ENCODE assay signal across 9 cellular contexts in the genomic region with DNA sequence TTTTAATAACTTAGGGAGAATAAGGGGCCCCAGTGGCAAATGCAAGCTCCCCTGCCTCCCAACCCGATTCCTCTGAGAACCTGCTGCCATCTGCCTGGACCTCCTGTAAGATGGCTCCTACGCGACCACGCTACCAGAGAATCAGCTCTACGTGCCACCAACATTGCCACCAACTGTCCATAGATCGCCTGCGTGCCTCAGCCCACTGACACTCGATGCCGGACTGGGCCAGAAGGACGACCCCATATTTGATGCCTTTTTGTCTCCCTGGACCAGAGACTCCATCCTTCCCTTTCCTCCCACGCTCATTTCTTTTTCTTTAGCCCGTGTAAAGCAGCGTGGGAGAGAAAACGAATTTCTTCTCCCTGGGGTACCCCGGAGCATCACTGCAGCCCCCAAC. TPM values are rescaled to one million over a fixed set of nuclear protein-coding genes. Genes with fewer than 3 reads are reported as not detected.
A peak's percentile ranks its signal among the peaks of the same experiment; 100 is the strongest.
DNase-seq lines count a peak whose midpoint lies in the region; ATAC-seq and TF ChIP-seq lines count a peak whose summit lies in the region.
"Had no signal": no experiment of that assay in that cellular context is flagged by ENCODE, and none has a peak within 500 bp of the region (broad histone marks: within the 10 kb centered on the region; RNA-seq: fewer than 3 reads in every experiment).

No MANE protein-coding gene starts in this region.

- H4K8ac ChIP-seq in neuronal stem cell (ENCODE audit: low read depth, low read length) = no peak overlapping the region

- peak overlapping the region; percentile 83 for H3K9ac ChIP-seq in fibroblast of lung (ENCODE audit: insufficient read depth, low read length)
- peak overlapping the region; percentile 22 for H3K9ac ChIP-seq in neuronal stem cell (ENCODE audit: low read depth, low read length, poor library complexity)

- peak overlapping the region; percentile 77 for H3K27ac ChIP-seq in fibroblast of lung (ENCODE audit: insufficient read depth, low read length)
- peak overlapping the region; percentile 87 for H3K27ac ChIP-seq in neuronal stem cell (replicated peaks; ENCODE audit: low read length)

- DNase-seq in NCI-H2196 (lab: John Stamatoyannopoulos, UW; ENCODE audit: unreplicated experiment) = peak; percentile 65
- no peak for DNase-seq in NCI-H2196 treated with DMSO at 0.1 percent for 48 hours (lab: John Stamatoyannopoulos, UW; ENCODE audit: unreplicated experiment)
- peak; percentile 30 for DNase-seq in LHCN-M2 (ENCODE audit: low read depth)
- DNase-seq in activated CD4-positive, alpha-beta T cell treated with anti-CD3 and anti-CD28 coated beads, Interleukin-2, amount 50 U/mL, for 48 hours = peak; percentile 11 to 36
- DNase-seq in fibroblast of lung (ENCODE audit: low read depth in 2 of 2) = peak; percentile 18 to 30
- DNase-seq in neuronal stem cell (ENCODE audit: low spot score) = no peak
- no peak for DNase-seq in epidermal melanocyte (ENCODE audit: insufficient read length, low spot score)

- H2BK12ac ChIP-seq in neuronal stem cell (ENCODE audit: low read length) = peak overlapping the region; percentile 93

- peak overlapping the region; percentile 97 for H2AFZ ChIP-seq in fibroblast of lung (ENCODE audit: low read length)
- H2AFZ ChIP-seq in neuronal stem cell (ENCODE audit: low read length) = peak overlapping the region; percentile 92

- H3K36me3 ChIP-seq in fibroblast of lung (ENCODE audit: control insufficient read depth, insufficient read depth, low read length) (no peaks in the 10 kb centered on the region), neuronal stem cell (replicated peaks in 1 of 2; ENCODE audit: control insufficient read depth in 2 of 2, insufficient read depth in 2 of 2, low read length in 2 of 2) (peaks cover 0 to 28% of the 10 kb centered on the region in 2 donors)

- no peak overlapping the region for H3K14ac ChIP-seq in neuronal stem cell (ENCODE audit: low read length)

- H2AK5ac ChIP-seq in neuronal stem cell (ENCODE audit: low read depth, low read length) = no peak overlapping the region

- TF ChIP-seq CTCF in fibroblast of lung (conservative IDR thresholded peaks at IDR 0.05 in 1 of 2, IDR thresholded peaks at IDR 0.05 in 1 of 2; ENCODE audit: low read depth in 1 of 2, low read length in 2 of 2) = no peak

- H3K4me1 ChIP-seq in fibroblast of lung (ENCODE audit: control insufficient read depth, extremely low read depth, insufficient read depth, low read length) = peaks cover 2% of the 10 kb centered on the region
- peaks cover 13 to 20% of the 10 kb centered on the region in 2 donors for H3K4me1 ChIP-seq in neuronal stem cell (ENCODE audit: control insufficient read depth in 2 of 2, insufficient read depth in 1 of 2, low read depth in 1 of 2, low read length in 2 of 2)

- H3K27me3 ChIP-seq in fibroblast of lung (ENCODE audit: control insufficient read depth, insufficient read depth, low read length) (no peaks in the 10 kb centered on the region), neuronal stem cell (ENCODE audit: control insufficient read depth in 3 of 3, insufficient read depth in 3 of 3, low read depth in 1 of 3, low read length in 3 of 3) (no peaks in the 10 kb centered on the region)

- peak overlapping the region; percentile 23 for H2BK15ac ChIP-seq in neuronal stem cell (ENCODE audit: low read length)

- H3K4me2 ChIP-seq in fibroblast of lung (ENCODE audit: extremely low read depth, insufficient read depth, low read length) = peak overlapping the region; percentile 80
- H3K4me2 ChIP-seq in neuronal stem cell (ENCODE audit: insufficient read depth, low read length, poor library complexity, severe bottlenecking) = peak overlapping the region; percentile 86

- H3K4me3 ChIP-seq in fibroblast of lung (replicated peaks in 1 of 4; ENCODE audit: control extremely low read depth in 1 of 4, insufficient read depth in 1 of 4, low read depth in 3 of 4, low read length in 4 of 4) (peak overlapping the region; percentile 46 to 86 (median 78)), neuronal stem cell (ENCODE audit: low read length in 2 of 2) (peak overlapping the region; percentile 70 to 81)

- H4K20me1 ChIP-seq in fibroblast of lung (ENCODE audit: control insufficient read depth, extremely low read depth, insufficient read depth, low read length) = no peaks in the 10 kb centered on the region

- H4K91ac ChIP-seq in neuronal stem cell (ENCODE audit: low read depth, low read length, poor library complexity) = no peak overlapping the region

- no peak overlapping the region for H3K23ac ChIP-seq in neuronal stem cell (ENCODE audit: low read depth, low read length, poor library complexity)

- peak overlapping the region; percentile 4 for H2BK120ac ChIP-seq in neuronal stem cell (ENCODE audit: low read depth, low read length)

- peaks cover 5% of the 10 kb centered on the region for H3K79me1 ChIP-seq in neuronal stem cell (ENCODE audit: low read depth, low read length)

- H3K9me3 ChIP-seq in fibroblast of lung (ENCODE audit: control insufficient read depth, insufficient read depth, low read depth, low read length) (no peaks in the 10 kb centered on the region), neuronal stem cell (replicated peaks in 1 of 2; ENCODE audit: control insufficient read depth in 2 of 2, insufficient read depth in 1 of 2, low read depth in 1 of 2, low read length in 2 of 2) (peaks cover 0 to 6% of the 10 kb centered on the region in 2 donors)

- peak overlapping the region; percentile 95 for H2BK5ac ChIP-seq in neuronal stem cell (ENCODE audit: low read length)

- no CpG with 5 or more reads among the region's 15 CpGs for WGBS in neuronal stem cell (ENCODE audit: extremely low coverage in 2 of 2, insufficient read length in 2 of 2, insufficient replicate concordance in 1 of 2), 2 donors

- H3K79me2 ChIP-seq in fibroblast of lung (ENCODE audit: control insufficient read depth, insufficient read depth, low read length) = peaks cover 33% of the 10 kb centered on the region

- peak; percentile 19 for ATAC-seq in GM21786 (IDR thresholded peaks at IDR 0.05; ENCODE audit: unreplicated experiment)

- peak overlapping the region; percentile 99 for H3K18ac ChIP-seq in neuronal stem cell (ENCODE audit: low read length)

- no peak overlapping the region for H3K4ac ChIP-seq in neuronal stem cell (ENCODE audit: low read length)

RNA-seq across cellular contexts. Expression of gene KLHL42, which starts 0.6 kb away (rescaled TPM):
- total RNA-seq in LHCN-M2 (2014; rRNA removed) = 19.8 and 21.5 TPM in 2 replicates
- 5.8 TPM for polyA plus RNA-seq in LHCN-M2 (2012)
- 24.1 and 25.3 TPM in 2 replicates for total RNA-seq in fibroblast of lung
- 12.3 and 16.6 TPM in 2 replicates for polyA plus RNA-seq in fibroblast of lung
- 9.1 and 11.5 TPM in 2 replicates for polyA plus RNA-seq in fibroblast of lung (2012)
- polyA minus RNA-seq in fibroblast of lung (ENCODE audit: low replicate concordance) = 16.8 and 18.5 TPM in 2 replicates
- 14.8 TPM for polyA plus RNA-seq in neuronal stem cell (2013, experiment 1 of 2)
- 14.7 TPM for polyA plus RNA-seq in neuronal stem cell (2013, experiment 2 of 2)

RNA-seq across cellular contexts. Expression of gene MANSC4, which starts 0.6 kb away (rescaled TPM):
- total RNA-seq in LHCN-M2 (2014; rRNA removed) = not detected in 2 replicates
- not detected for polyA plus RNA-seq in LHCN-M2 (2012)
- total RNA-seq in fibroblast of lung = 0.17 TPM in 1 of 2 replicates, not detected in the other
- polyA plus RNA-seq in fibroblast of lung = not detected in 2 replicates
- polyA plus RNA-seq in fibroblast of lung (2012) = not detected in 2 replicates
- not detected in 2 replicates for polyA minus RNA-seq in fibroblast of lung (ENCODE audit: low replicate concordance)
- not detected for polyA plus RNA-seq in neuronal stem cell (2013, experiment 1 of 2)
- polyA plus RNA-seq in neuronal stem cell (2013, experiment 2 of 2) = not detected
- total RNA-seq: pulmonary artery endothelial cell had no signal

Comparison
In these comparisons a context has a peak if more than half of its experiments do, and no peak if none do; other contexts are left out.
1. DNase-seq: peak in NCI-H2196 (single experiment), LHCN-M2 (single experiment), activated CD4-positive, alpha-beta T cell treated with anti-CD3 and anti-CD28 coated beads, Interleukin-2, amount 50 U/mL, for 48 hours (2 of 2) and fibroblast of lung (2 of 2); none in NCI-H2196 treated with DMSO at 0.1 percent for 48 hours (single experiment), neuronal stem cell (single experiment) and epidermal melanocyte (single experiment).